ENCODE assay signal across 14 cellular contexts in the genomic region with DNA sequence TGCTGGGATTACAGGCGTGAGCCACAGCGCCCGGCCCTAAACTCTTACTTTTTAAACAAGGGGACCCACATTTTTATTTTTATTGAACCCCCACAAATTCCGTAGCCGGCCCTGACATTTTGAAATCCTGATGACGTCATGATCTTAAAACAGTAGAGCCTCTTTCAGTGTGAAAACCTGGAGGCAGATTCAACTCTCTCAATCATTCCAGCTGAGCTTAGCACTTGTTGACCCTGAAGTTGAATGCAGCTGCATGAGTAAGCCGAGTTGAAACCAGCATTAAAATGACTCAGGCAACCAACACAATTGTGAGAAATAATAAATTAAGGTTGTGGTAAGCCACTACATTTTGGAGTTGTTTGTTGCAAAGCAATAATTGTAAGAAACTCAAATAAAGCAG.
DNase-seq lines count a peak whose midpoint lies in the region; ATAC-seq and TF ChIP-seq lines count a peak whose summit lies in the region.
"Had no signal": no experiment of that assay in that cellular context is flagged by ENCODE, and none has a peak within 500 bp of the region (broad histone marks: within the 10 kb centered on the region; RNA-seq: fewer than 3 reads in every experiment).

No MANE protein-coding gene starts in this region.

- no peak for ATAC-seq in aorta (ENCODE audit: low FRiP score)
- ATAC-seq: stimulated activated naive CD8-positive, alpha-beta T cell treated with anti-CD3 and anti-CD28 coated beads, Interleukin-15, amount 100 ng/mL, for 72 hours had no signal

- WGBS in aorta, 2 donors = 86% methylated on average over 7 of the region's 7 CpGs

- H3K9me3 ChIP-seq in aorta (ENCODE audit: control insufficient read depth, low read length) (no peaks in the 10 kb centered on the region), left ventricle myocardium inferior (replicated peaks) (peaks cover 3% of the 10 kb centered on the region)

- no peaks in the 10 kb centered on the region for H3K27me3 ChIP-seq in aorta (ENCODE audit: control insufficient read depth in 1 of 2, insufficient read depth in 2 of 2, low read length in 1 of 2)
- H3K27me3 ChIP-seq in left ventricle myocardium inferior (ENCODE audit: low read depth) = no peaks in the 10 kb centered on the region

- H3K4me1 ChIP-seq in aorta (ENCODE audit: control insufficient read depth in 1 of 2, insufficient read depth in 2 of 2, low read length in 2 of 2) (no peaks in the 10 kb centered on the region), left ventricle myocardium inferior (peaks cover 3% of the 10 kb centered on the region)

- H3K4me3 ChIP-seq in epithelial cell of proximal tubule (ENCODE audit: low read depth, low read length) (no peak overlapping the region), aorta (ENCODE audit: low read length in 2 of 2) (no peak overlapping the region), left ventricle myocardium inferior (no peak overlapping the region)

- H3K36me3 ChIP-seq in aorta (ENCODE audit: control insufficient read depth in 1 of 2, insufficient read depth in 2 of 2, low read length in 1 of 2) = no peaks in the 10 kb centered on the region
- no peaks in the 10 kb centered on the region for H3K36me3 ChIP-seq in left ventricle myocardium inferior

- DNase-seq in GM04503 (ENCODE audit: low read depth) (peak; percentile 47), RPMI7951 (ENCODE audit: low read depth) (peak; percentile 83), epithelial cell of proximal tubule (ENCODE audit: low read depth) (peak; percentile 65), renal cortical epithelial cell (ENCODE audit: low read depth) (peak; percentile 98), NCI-H774 (lab: John Stamatoyannopoulos, UW) (no peak), aorta (no peak), left ventricle myocardium inferior (no peak), NCI-H1694 (lab: John Stamatoyannopoulos, UW) (no peak)
- DNase-seq: activated naive CD4-positive, alpha-beta T cell treated with Interleukin-2 at 50 U/mL for 16 hours; NCI-H1417; NCI-H446 treated with DMSO at 0.1 percent for 48 hours; retina; Right ventricle myocardium superior; stimulated activated naive CD8-positive, alpha-beta T cell treated with anti-CD3 and anti-CD28 coated beads, Interleukin-15, amount 100 ng/mL, for 72 hours had no signal

- intact Hi-C loops in aorta (cut with DNase I) = no loop called here
- intact Hi-C loops in left ventricle myocardium inferior (cut with micrococcal nuclease) = no loop called here

- TF ChIP-seq CTCF in epithelial cell of proximal tubule (conservative IDR thresholded peaks at IDR 0.05; ENCODE audit: low read depth, low read length) (no peak), left ventricle myocardium inferior (IDR thresholded peaks at IDR 0.05; ENCODE audit: borderline replicate concordance) (no peak)

- H3K27ac ChIP-seq in aorta (ENCODE audit: low read depth in 1 of 2, low read length in 2 of 2) = no peak overlapping the region
- no peak overlapping the region for H3K27ac ChIP-seq in left ventricle myocardium inferior (replicated peaks)

Comparison
In these comparisons a context has a peak if more than half of its experiments do, and no peak if none do; other contexts are left out.
1. DNase-seq: peak in GM04503 (single experiment), RPMI7951 (single experiment), epithelial cell of proximal tubule (single experiment) and renal cortical epithelial cell (single experiment); none in NCI-H774 (single experiment), aorta (0 of 2), left ventricle myocardium inferior (single experiment) and NCI-H1694 (single experiment).